ENCODE assay signal across 16 cellular contexts in the genomic region with DNA sequence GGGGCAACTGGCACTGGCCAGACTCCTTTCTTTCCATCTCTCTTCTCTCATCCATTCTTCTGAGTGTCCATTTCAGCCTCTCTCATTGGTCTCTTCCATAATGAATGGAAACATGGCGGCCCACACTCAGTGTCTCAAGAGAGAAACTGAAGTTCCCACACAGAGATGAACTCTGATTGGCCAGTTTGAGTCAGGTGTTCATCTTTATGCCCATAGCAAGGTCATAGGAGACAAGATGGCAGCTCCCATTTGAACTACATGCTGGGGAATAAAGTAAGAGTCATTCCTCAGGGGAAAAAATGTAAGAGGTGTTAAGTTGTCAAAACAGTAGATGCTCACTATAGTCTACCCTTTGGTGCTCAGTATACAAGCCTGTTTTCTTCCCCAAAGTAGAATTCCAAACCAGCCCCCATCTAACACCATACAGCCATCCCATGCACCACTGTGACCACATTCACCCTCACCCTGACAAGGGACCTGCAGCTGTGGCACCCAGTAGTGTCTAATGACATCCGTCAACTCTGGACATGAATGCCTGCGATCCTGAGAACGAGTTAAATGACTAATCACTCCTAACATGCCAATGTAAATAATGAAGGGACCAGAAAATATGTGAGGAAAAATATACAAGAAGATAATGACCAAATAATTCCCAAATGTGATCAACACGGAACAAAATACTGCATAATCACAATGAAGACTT. TPM values are rescaled to one million over a fixed set of nuclear protein-coding genes. Genes with fewer than 3 reads are reported as not detected.
DNase-seq lines count a peak whose midpoint lies in the region; FAIRE-seq and TF ChIP-seq lines count a peak whose summit lies in the region.
"Had no signal": no experiment of that assay in that cellular context is flagged by ENCODE, and none has a peak within 500 bp of the region (broad histone marks: within the 10 kb centered on the region; RNA-seq: fewer than 3 reads in every experiment).

No MANE protein-coding gene starts in this region.

- no peaks in the 10 kb centered on the region for H3K27me3 Mint-ChIP-seq in astrocyte (ENCODE audit: low read depth, unreplicated experiment)

- peak overlapping the region; percentile 34 for H3K4me2 ChIP-seq in astrocyte (ENCODE audit: low read length)
- H3K4me2 ChIP-seq in osteoblast (ENCODE audit: insufficient read depth, low read length) = peak overlapping the region; percentile 52

- no peak overlapping the region for H3K4me3 Mint-ChIP-seq in astrocyte (ENCODE audit: unreplicated experiment)
- H3K4me3 Mint-ChIP-seq: CD4-positive, alpha-beta memory T cell had no signal

- TF ChIP-seq CTCF in astrocyte (IDR thresholded peaks at IDR 0.05; ENCODE audit: insufficient read depth, low read depth, low read length) = no peak
- no peak for TF ChIP-seq CTCF in osteoblast (IDR thresholded peaks at IDR 0.05; ENCODE audit: extremely low read depth, low read depth, low read length)

- H2AFZ ChIP-seq in astrocyte (ENCODE audit: low read depth, low read length) = no peak overlapping the region
- H2AFZ ChIP-seq in osteoblast (ENCODE audit: low read length) = peak overlapping the region; percentile 8

- no peaks in the 10 kb centered on the region for H3K79me2 ChIP-seq in astrocyte (ENCODE audit: insufficient read depth, low read length)
- no peaks in the 10 kb centered on the region for H3K79me2 ChIP-seq in osteoblast (ENCODE audit: insufficient read depth, low read length)

- H3K9me3 ChIP-seq in astrocyte (ENCODE audit: insufficient read depth, low read depth, low read length) (no peaks in the 10 kb centered on the region), osteoblast (ENCODE audit: low read depth, low read length) (no peaks in the 10 kb centered on the region)

- H3K36me3 Mint-ChIP-seq in astrocyte (ENCODE audit: low read depth, unreplicated experiment) = no peaks in the 10 kb centered on the region
- H3K36me3 Mint-ChIP-seq: CD4-positive, alpha-beta memory T cell had no signal

- H3K9me3 Mint-ChIP-seq in astrocyte (ENCODE audit: unreplicated experiment) = peaks cover 2% of the 10 kb centered on the region

- H3K27ac ChIP-seq in astrocyte (ENCODE audit: low read depth, low read length) (peak overlapping the region; percentile 48), osteoblast (ENCODE audit: low read depth, low read length) (peak overlapping the region; percentile 83), caudate nucleus (ENCODE audit: low read depth, low read length) (no peak overlapping the region)
- H3K27ac ChIP-seq: 22Rv1, heart right ventricle had no signal

- H4K20me1 ChIP-seq in astrocyte (ENCODE audit: insufficient read depth, low read length) (no peaks in the 10 kb centered on the region), osteoblast (ENCODE audit: insufficient read depth, low read length) (no peaks in the 10 kb centered on the region)

- FAIRE-seq in astrocyte (lab: Jason Lieb, UNC) = no peak
- FAIRE-seq: GM18507 had no signal

- H3K4me1 ChIP-seq in astrocyte (ENCODE audit: insufficient read depth, low read length) (peaks cover 37% of the 10 kb centered on the region), osteoblast (ENCODE audit: insufficient read depth, low read length) (peaks cover 50% of the 10 kb centered on the region)

- peaks cover 10% of the 10 kb centered on the region for H3K4me1 Mint-ChIP-seq in astrocyte (ENCODE audit: low read depth, unreplicated experiment)
- H3K4me1 Mint-ChIP-seq: CD4-positive, alpha-beta memory T cell had no signal

- H3K36me3 ChIP-seq in astrocyte (ENCODE audit: insufficient read depth, low read length) (no peaks in the 10 kb centered on the region), osteoblast (ENCODE audit: insufficient read depth, low read length) (no peaks in the 10 kb centered on the region)
- H3K36me3 ChIP-seq: heart right ventricle had no signal

- peak overlapping the region; percentile 22 for H3K27ac Mint-ChIP-seq in astrocyte (ENCODE audit: unreplicated experiment)
- H3K27ac Mint-ChIP-seq: CD4-positive, alpha-beta memory T cell; progenitor cell of endocrine pancreas had no signal

- DNase-seq in DMS 273 (lab: John Stamatoyannopoulos, UW; ENCODE audit: unreplicated experiment) (peak; percentile 24), DMS 273 treated with DMSO at 0.1 percent for 48 hours (lab: John Stamatoyannopoulos, UW) (no peak), astrocyte (ENCODE audit: low read depth) (peak; percentile 61), osteoblast (ENCODE audit: insufficient read length, low spot score, missing footprints) (peak; percentile 84), caudate nucleus (lab: John Stamatoyannopoulos, UW) (no peak), iPS-NIHi11 (ENCODE audit: low spot score) (no peak)
- DNase-seq: activated CD8-positive, alpha-beta memory T cell treated with anti-CD3 and anti-CD28 coated beads for 24 hours; activated effector memory CD4-positive, alpha-beta T cell treated with anti-CD3 and anti-CD28 coated beads, Interleukin-2, amount 50 U/mL, for 16 hours; CD4-positive, alpha-beta memory T cell; GDM1; heart right ventricle; NCI-H82; SIG-M5 had no signal

- H3K27me3 ChIP-seq in astrocyte (ENCODE audit: insufficient read depth, low read length) (no peaks in the 10 kb centered on the region), osteoblast (ENCODE audit: insufficient read depth, low read length) (no peaks in the 10 kb centered on the region)
- H3K27me3 ChIP-seq: heart right ventricle had no signal

- peak overlapping the region; percentile 36 for H3K9ac ChIP-seq in astrocyte (ENCODE audit: low read length)

- H3K4me3 ChIP-seq in astrocyte (ENCODE audit: insufficient read depth, low read depth, low read length) = no peak overlapping the region
- no peak overlapping the region for H3K4me3 ChIP-seq in osteoblast (ENCODE audit: insufficient read depth, low read length)
- H3K4me3 ChIP-seq: heart right ventricle had no signal

RNA-seq across cellular contexts. Expression of gene CDA, which starts 12.4 kb away (rescaled TPM):
- total RNA-seq in astrocyte (not detected in 2 replicates), osteoblast (0.59 and 1.1 TPM in 2 replicates)
- total RNA-seq: CD4-positive, alpha-beta memory T cell; progenitor cell of endocrine pancreas had no signal

RNA-seq across cellular contexts. Expression of gene PINK1, which starts 32.0 kb away (rescaled TPM):
- total RNA-seq in astrocyte (25.0 and 25.6 TPM in 2 replicates), osteoblast (73.1 and 79.3 TPM in 2 replicates)

RNA-seq across cellular contexts. Expression of gene FAM43B, which starts 48.9 kb away (rescaled TPM):
- total RNA-seq in astrocyte (0.22 and 0.27 TPM in 2 replicates), osteoblast (under 0.01 TPM in 1 of 2 replicates, not detected in the other)
- total RNA-seq: CD4-positive, alpha-beta memory T cell had no signal

RNA-seq across cellular contexts. Expression of gene DDOST, which starts 59.9 kb away (rescaled TPM):
- total RNA-seq in astrocyte (327 and 331 TPM in 2 replicates), osteoblast (291 and 293 TPM in 2 replicates)

Comparison
In these comparisons a context has a peak if more than half of its experiments do, and no peak if none do; other contexts are left out.
1. DNase-seq: peak in DMS 273 (single experiment), astrocyte (single experiment) and osteoblast (single experiment); none in DMS 273 treated with DMSO at 0.1 percent for 48 hours (single experiment), caudate nucleus (0 of 61) and iPS-NIHi11 (single experiment).